8 cellular contexts compared by ENCODE assay signal in genomic region chr10:11610855-11611247, GRCh38. TPM values are rescaled to one million over a fixed set of nuclear protein-coding genes. Genes with fewer than 3 reads are reported as not detected.
DNase-seq lines count a peak whose midpoint lies in the region; ATAC-seq lines count a peak whose summit lies in the region.

No MANE protein-coding gene starts in this region.

- under 1% methylated on average over 26 of the region's 40 CpGs for WGBS in mesenchymal stem cell

- H3K14ac ChIP-seq in mesenchymal stem cell (ENCODE audit: low read length in 2 of 2): peak overlapping the region in 1 of 2 experiments; percentile 73

- no peaks in the 10 kb centered on the region for H3K36me3 ChIP-seq in effector memory CD4-positive, alpha-beta T cell (ENCODE audit: control insufficient read depth, insufficient read depth, low read length)
- no peaks in the 10 kb centered on the region for H3K36me3 ChIP-seq in mesenchymal stem cell (ENCODE audit: control insufficient read depth in 1 of 2, insufficient read depth in 2 of 2, low read depth in 1 of 2, low read length in 2 of 2)

- peak overlapping the region; percentile 92 to 97 for H3K18ac ChIP-seq in mesenchymal stem cell (ENCODE audit: low read depth in 1 of 2, low read length in 2 of 2)

- H3K23ac ChIP-seq in mesenchymal stem cell (ENCODE audit: low read length in 2 of 2): peak overlapping the region in 1 of 2 experiments; percentile 77

- H3K9me3 ChIP-seq in effector memory CD4-positive, alpha-beta T cell (ENCODE audit: control insufficient read depth, low read length): no peaks in the 10 kb centered on the region
- H3K9me3 ChIP-seq in mesenchymal stem cell (ENCODE audit: control insufficient read depth, low read length): no peaks in the 10 kb centered on the region

- peak overlapping the region; percentile 85 for H3K4me2 ChIP-seq in mesenchymal stem cell (ENCODE audit: low read length, poor library complexity, severe bottlenecking)

- peak overlapping the region; percentile 87 for H3K9ac ChIP-seq in mesenchymal stem cell (ENCODE audit: low read length)

- H3K4me3 ChIP-seq in effector memory CD4-positive, alpha-beta T cell (ENCODE audit: insufficient read depth, low read depth, low read length, poor library complexity, severe bottlenecking): peak overlapping the region; percentile 65
- peak overlapping the region; percentile 93 to 94 for H3K4me3 ChIP-seq in mesenchymal stem cell (ENCODE audit: insufficient read depth in 1 of 2, low read depth in 1 of 2, low read length in 2 of 2)

- H2BK15ac ChIP-seq in mesenchymal stem cell (ENCODE audit: low read depth, poor library complexity, severe bottlenecking): peak overlapping the region; percentile 77

- no peak overlapping the region for H2BK5ac ChIP-seq in mesenchymal stem cell (ENCODE audit: low read depth, low read length, poor library complexity, severe bottlenecking)

- peaks cover 9% of the 10 kb centered on the region for H3K79me1 ChIP-seq in mesenchymal stem cell (replicated peaks; ENCODE audit: low read length, poor library complexity, severe bottlenecking)

- H3K27me3 ChIP-seq in effector memory CD4-positive, alpha-beta T cell (replicated peaks; ENCODE audit: control insufficient read depth, insufficient read depth, low read length, poor library complexity, severe bottlenecking): no peaks in the 10 kb centered on the region
- no peaks in the 10 kb centered on the region for H3K27me3 ChIP-seq in mesenchymal stem cell (ENCODE audit: control insufficient read depth in 1 of 2, insufficient read depth in 1 of 2, low read length in 2 of 2)

- H4K91ac ChIP-seq in mesenchymal stem cell (ENCODE audit: low read length): peak overlapping the region; percentile 95

- DNase-seq in A172 (ENCODE audit: low spot score) (peak; percentile 16), mesenchymal stem cell (peak; percentile 58), substantia nigra (lab: John Stamatoyannopoulos, UW) (peak in 18 of 49 donors; percentile 5 to 59 (median 36)), DMS79 (lab: John Stamatoyannopoulos, UW) (no peak)
- peak; percentile 47 for DNase-seq in activated CD4-positive, CD25-positive, alpha-beta regulatory T cell treated with anti-CD3 and anti-CD28 coated beads, Interleukin-2, amount 50 U/mL, for 72 hours
- no peak for DNase-seq in effector memory CD4-positive, alpha-beta T cell

- peak overlapping the region; percentile 71 to 82 for H3K4ac ChIP-seq in mesenchymal stem cell (ENCODE audit: low read depth in 1 of 2, low read length in 2 of 2)

- peak overlapping the region in 1 of 2 experiments; percentile 38 for H2BK12ac ChIP-seq in mesenchymal stem cell (ENCODE audit: low read length in 2 of 2)

- ATAC-seq in GM18867 (IDR thresholded peaks at IDR 0.05; ENCODE audit: unreplicated experiment) (peak; percentile 11), HG03442 (IDR thresholded peaks at IDR 0.05; ENCODE audit: unreplicated experiment) (peak; percentile 20)

- H2BK120ac ChIP-seq in mesenchymal stem cell (ENCODE audit: low read depth, low read length): peak overlapping the region; percentile 90

- H2AK5ac ChIP-seq in mesenchymal stem cell (ENCODE audit: low read length, severe bottlenecking): no peak overlapping the region

- peak overlapping the region; percentile 75 for H2AFZ ChIP-seq in mesenchymal stem cell (ENCODE audit: low read depth, low read length)

- H3K4me1 ChIP-seq in effector memory CD4-positive, alpha-beta T cell (ENCODE audit: control insufficient read depth, insufficient read depth, low read length, poor library complexity, severe bottlenecking): no peaks in the 10 kb centered on the region
- peaks cover 11% of the 10 kb centered on the region for H3K4me1 ChIP-seq in mesenchymal stem cell (ENCODE audit: control insufficient read depth, insufficient read depth, low read depth, low read length)

- H3K27ac ChIP-seq in effector memory CD4-positive, alpha-beta T cell (ENCODE audit: insufficient read depth, low read length, poor library complexity, severe bottlenecking): peak overlapping the region; percentile 28
- no peak overlapping the region for H3K27ac ChIP-seq in mesenchymal stem cell (ENCODE audit: low read length, poor library complexity, severe bottlenecking)
- H3K27ac ChIP-seq in substantia nigra (ENCODE audit: low read depth, low read length, poor library complexity, severe bottlenecking): peak overlapping the region; percentile 63

- H4K8ac ChIP-seq in mesenchymal stem cell (ENCODE audit: low read length): peak overlapping the region; percentile 42

RNA-seq across cellular contexts. Expression of gene USP6NL, which starts 0.6 kb away (rescaled TPM):
- 17.1 and 19.8 TPM in 2 replicates for total RNA-seq in A172 (2014; rRNA removed; shearing (Covaris generic))
- polyA plus RNA-seq in mesenchymal stem cell (2013, experiment 1 of 2): 14.0 TPM
- polyA plus RNA-seq in mesenchymal stem cell (2013, experiment 2 of 2): 14.2 TPM

Comparison
In these comparisons a context has a peak if more than half of its experiments do, and no peak if none do; other contexts are left out.
1. DNase-seq: peak in A172 (single experiment), activated CD4-positive, CD25-positive, alpha-beta regulatory T cell treated with anti-CD3 and anti-CD28 coated beads, Interleukin-2, amount 50 U/mL, for 72 hours (single experiment) and mesenchymal stem cell (single experiment); none in effector memory CD4-positive, alpha-beta T cell (0 of 3) and DMS79 (single experiment).